Comparison of ENCODE assay signal across 22 cellular contexts in the genomic region with DNA sequence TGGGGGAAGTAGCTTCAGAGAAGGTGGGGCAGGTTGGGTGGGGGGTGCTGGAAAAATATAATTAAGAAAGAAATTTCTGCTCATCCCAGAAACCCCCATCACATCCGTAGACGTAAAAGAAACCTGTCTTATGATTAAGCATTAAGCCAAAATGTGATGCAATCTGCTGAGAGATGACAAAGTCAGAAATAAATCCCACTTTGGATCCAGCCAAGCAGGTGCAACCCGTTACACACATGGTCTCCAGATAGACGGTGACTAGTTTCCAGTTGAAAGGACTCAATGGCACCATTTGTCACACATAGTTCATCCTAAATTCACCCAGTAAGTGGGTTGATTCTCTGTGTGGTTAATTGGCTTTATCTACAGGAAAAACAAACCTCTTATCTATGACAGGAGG. TPM values are rescaled to one million over a fixed set of nuclear protein-coding genes. Genes with fewer than 3 reads are reported as not detected.
"Had no signal": no experiment of that assay in that cellular context is flagged by ENCODE, and none has a peak within 500 bp of the region (broad histone marks: within the 10 kb centered on the region; RNA-seq: fewer than 3 reads in every experiment).

No MANE protein-coding gene starts in this region.

- ATAC-seq: gastrocnemius medialis; heart left ventricle; left ventricle myocardium superior; stimulated activated naive CD8-positive, alpha-beta T cell treated with anti-CD3 and anti-CD28 coated beads, Interleukin-15, Interleukin-2, amounts not matched to agents 100 U/mL and 50 U/mL, for 24 hours had no signal

- H3K36me3 Mint-ChIP-seq: activated naive CD8-positive, alpha-beta T cell; brain had no signal

- H3K27ac ChIP-seq: gastrocnemius medialis, heart left ventricle, right atrium auricular region, tibial artery had no signal

- H3K27me3 Mint-ChIP-seq: progenitor cell of endocrine pancreas had no signal

- H3K36me3 ChIP-seq: esophagus squamous epithelium, gastrocnemius medialis, heart left ventricle, right atrium auricular region, tibial artery had no signal

- H3K9me3 ChIP-seq: esophagus squamous epithelium, gastrocnemius medialis, heart left ventricle, right atrium auricular region, tibial artery had no signal

- H3K27ac Mint-ChIP-seq: activated naive CD8-positive, alpha-beta T cell; brain; naive B cell; progenitor cell of endocrine pancreas; T-helper 2 cell treated with Interferon-gamma antibody and Interleukin-4, amounts not matched to agents 5 μg/mL and 100 μg/mL, for 36 hours had no signal

- H3K27me3 ChIP-seq: esophagus squamous epithelium, gastrocnemius medialis, heart left ventricle, right atrium auricular region, tibial artery had no signal

- H3K4me1 ChIP-seq: gastrocnemius medialis, heart left ventricle, right atrium auricular region, tibial artery had no signal

- FAIRE-seq: TTC549, urothelium cell line had no signal

- H3K4me3 Mint-ChIP-seq: activated naive CD8-positive, alpha-beta T cell; brain; central memory CD8-positive, alpha-beta T cell; naive B cell; neural crest cell; T-helper 2 cell treated with Interferon-gamma antibody and Interleukin-4, amounts not matched to agents 5 μg/mL and 100 μg/mL, for 36 hours had no signal

- H3K4me1 Mint-ChIP-seq: brain; central memory CD8-positive, alpha-beta T cell; neural crest cell had no signal

- H3K9me3 Mint-ChIP-seq: central memory CD8-positive, alpha-beta T cell; T-helper 2 cell treated with Interferon-gamma antibody and Interleukin-4, amounts not matched to agents 5 μg/mL and 100 μg/mL, for 36 hours had no signal

- DNase-seq: activated CD4-positive, alpha-beta T cell treated with anti-CD3 and anti-CD28 coated beads, Interleukin-2, amount 50 U/mL, for 4 hours; amniotic stem cell; cortex of kidney; esophagus squamous epithelium; gastrocnemius medialis; heart left ventricle; left ventricle myocardium superior; naive B cell; stimulated activated naive CD8-positive, alpha-beta T cell treated with anti-CD3 and anti-CD28 coated beads, Interleukin-15, Interleukin-2, amounts not matched to agents 100 U/mL and 50 U/mL, for 24 hours; substantia nigra; tibial artery had no signal

- H3K4me3 ChIP-seq: esophagus squamous epithelium, gastrocnemius medialis, heart left ventricle, right atrium auricular region, tibial artery had no signal

RNA-seq across cellular contexts. Expression of gene PSG5, which starts 34.1 kb away (rescaled TPM):
- total RNA-seq: esophagus squamous epithelium, gastrocnemius medialis, heart left ventricle, left ventricle myocardium superior, mononuclear cell, neural crest cell, progenitor cell of endocrine pancreas, right atrium auricular region, skeletal muscle tissue had no signal
- polyA plus RNA-seq: heart left ventricle had no signal

RNA-seq across cellular contexts. Expression of gene PSG4, which starts 53.2 kb away (rescaled TPM):
- total RNA-seq: gastrocnemius medialis, heart left ventricle, left ventricle myocardium superior, mononuclear cell, neural crest cell, progenitor cell of endocrine pancreas, right atrium auricular region, skeletal muscle tissue had no signal
- polyA plus RNA-seq: heart left ventricle had no signal
